ENCODE assay signal across 23 cellular contexts in the genomic region with DNA sequence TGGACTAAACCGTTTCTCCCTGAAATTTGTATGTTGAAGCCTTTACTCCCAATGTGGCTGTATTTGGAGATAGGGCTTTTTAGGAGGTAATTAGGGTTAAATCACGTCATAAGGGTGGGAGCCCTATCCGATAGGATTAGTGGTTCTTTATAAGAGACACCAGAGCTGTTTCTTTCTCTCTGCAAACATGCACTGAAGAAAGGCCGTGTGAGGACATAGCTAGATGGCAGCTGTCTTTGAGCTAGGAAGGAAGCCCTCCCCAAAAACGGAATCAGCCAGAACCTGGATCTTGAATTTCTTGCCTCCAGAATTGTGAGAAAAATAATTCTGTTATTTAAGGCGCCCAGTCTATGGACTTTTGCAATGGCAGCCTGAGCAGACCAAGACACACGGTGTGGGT. TPM values are rescaled to one million over a fixed set of nuclear protein-coding genes. Genes with fewer than 3 reads are reported as not detected.
"Had no signal": no experiment of that assay in that cellular context is flagged by ENCODE, and none has a peak within 500 bp of the region (broad histone marks: within the 10 kb centered on the region; RNA-seq: fewer than 3 reads in every experiment).

No MANE protein-coding gene starts in this region.

- DNase-seq: IMR-90; Karpas-422; KG1; MG63; NCI-H1092 treated with DMSO at 0.1 percent for 48 hours; NCI-H1436; NCI-H187; NCI-H2029 treated with DMSO at 0.1 percent for 48 hours; NCI-H2171 treated with DMSO at 0.1 percent for 48 hours; NCI-H345; NCI-H446 treated with DMSO at 0.1 percent for 48 hours; NCI-H510A treated with DMSO at 0.1 percent for 48 hours; NCI-H526; NK-92 treated with Interleukin-12 subunit alpha and Interleukin-12 subunit beta, amount 100 ng/mL, for 24 hours; PC-3; SHP77 had no signal

- H3K4me3 ChIP-seq: MG63 had no signal

- H3K27me3 ChIP-seq: MG63 had no signal

- H3K27ac ChIP-seq: RWPE1 had no signal

- ATAC-seq: HepG2, Panc1, PC-3, SK-N-SH treated with all-trans-retinoic acid at 6 μM for 48 hours had no signal

- H3K9me3 ChIP-seq: MG63 had no signal

- H3K36me3 ChIP-seq: MG63 had no signal

RNA-seq across cellular contexts. Expression of a gene that starts 14.1 kb away (rescaled TPM):
- total RNA-seq: HepG2, HT1080, IMR-90, OCI-LY7, PC-3, SK-MEL-5 had no signal
- polyA plus RNA-seq: HepG2, IMR-90 had no signal

RNA-seq across cellular contexts. Expression of a gene that starts 43.7 kb away (rescaled TPM):
- total RNA-seq: HepG2, IMR-90, OCI-LY7, PC-3, SK-MEL-5 had no signal
- polyA plus RNA-seq: HepG2, IMR-90 had no signal

RNA-seq across cellular contexts. Expression of a gene that starts 43.9 kb away (rescaled TPM):
- total RNA-seq: HepG2, HT1080, IMR-90, SK-MEL-5 had no signal
- polyA plus RNA-seq: HepG2, IMR-90 had no signal
